In genomic region chr3:71211083-71211482, GRCh38 we compare ENCODE assay signal across 12 cellular contexts.
A peak's percentile ranks its signal among the peaks of the same experiment; 100 is the strongest.
DNase-seq lines count a peak whose midpoint lies in the region; ATAC-seq and TF ChIP-seq lines count a peak whose summit lies in the region.
"Had no signal": no experiment of that assay in that cellular context is flagged by ENCODE, and none has a peak within 500 bp of the region (broad histone marks: within the 10 kb centered on the region; RNA-seq: fewer than 3 reads in every experiment).

No MANE protein-coding gene starts in this region.

- peak overlapping the region; percentile 73 for H3K27ac Mint-ChIP-seq in activated CD4-positive, alpha-beta T cell treated with anti-CD3 and anti-CD28 coated beads for 36 hours
- H3K27ac Mint-ChIP-seq in naive B cell, result peak overlapping the region; percentile 39 to 81 (median 62)
- peak overlapping the region in 1 of 8 donors; percentile 55 for H3K27ac Mint-ChIP-seq in CD8-positive, alpha-beta memory T cell

- POLR2A ChIA-PET in activated CD4-positive, alpha-beta T cell treated with anti-CD3 and anti-CD28 coated beads for 36 hours (lab: Charles Lee), result no interaction called here
- POLR2A ChIA-PET in CD8-positive, alpha-beta memory T cell (lab: Charles Lee), result no interaction called here

- H3K4me1 Mint-ChIP-seq in activated CD4-positive, alpha-beta T cell treated with anti-CD3 and anti-CD28 coated beads for 36 hours, result peaks cover 86% of the 10 kb centered on the region
- peaks cover 54 to 90% (median 88%) of the 10 kb centered on the region in 3 donors for H3K4me1 Mint-ChIP-seq in naive B cell
- peaks cover 36 to 87% (median 79%) of the 10 kb centered on the region in 3 donors for H3K4me1 Mint-ChIP-seq in CD8-positive, alpha-beta memory T cell

- no peaks in the 10 kb centered on the region for H3K27me3 ChIP-seq in tibial artery
- H3K27me3 ChIP-seq in CD8-positive, alpha-beta memory T cell (ENCODE audit: insufficient read depth, low read length, poor library complexity, severe bottlenecking), result no peaks in the 10 kb centered on the region

- H3K27ac ChIP-seq in coronary artery, result peak overlapping the region; percentile 55 to 84
- H3K27ac ChIP-seq in tibial artery, result peak overlapping the region; percentile 84 to 87
- no peak overlapping the region for H3K27ac ChIP-seq in CD8-positive, alpha-beta memory T cell (ENCODE audit: low read depth, low read length)

- no peak for TF ChIP-seq CTCF in coronary artery (IDR thresholded peaks at IDR 0.05)
- no peak for TF ChIP-seq CTCF in tibial artery (IDR thresholded peaks at IDR 0.05)

- CTCF ChIA-PET in activated CD4-positive, alpha-beta T cell treated with anti-CD3 and anti-CD28 coated beads for 36 hours (lab: Charles Lee), result interaction anchor here (0.7 to 2.8 kb wide), 5 partner anchors 9 to 92 kb away, joined by 3 to 11 read pairs (median 5); no protein-coding TSS in a partner anchor
- CTCF ChIA-PET in CD8-positive, alpha-beta memory T cell (lab: Charles Lee), result no interaction called here

- H3K9me3 ChIP-seq in tibial artery, result no peaks in the 10 kb centered on the region
- H3K9me3 ChIP-seq in CD8-positive, alpha-beta memory T cell (ENCODE audit: low read length), result no peaks in the 10 kb centered on the region

- peaks cover 23% of the 10 kb centered on the region for H3K36me3 Mint-ChIP-seq in activated CD4-positive, alpha-beta T cell treated with anti-CD3 and anti-CD28 coated beads for 36 hours (ENCODE audit: low read depth)
- H3K36me3 Mint-ChIP-seq in naive B cell, result peaks cover 0 to 7% of the 10 kb centered on the region in 2 donors
- peaks cover 0 to 13% (median 9%) of the 10 kb centered on the region in 3 donors for H3K36me3 Mint-ChIP-seq in CD8-positive, alpha-beta memory T cell

- H3K4me3 Mint-ChIP-seq in activated CD4-positive, alpha-beta T cell treated with anti-CD3 and anti-CD28 coated beads for 36 hours, result no peak overlapping the region
- peak overlapping the region in 1 of 8 donors; percentile 13 for H3K4me3 Mint-ChIP-seq in naive B cell
- H3K4me3 Mint-ChIP-seq in CD8-positive, alpha-beta memory T cell, result peak overlapping the region in 1 of 7 donors; percentile 23

- peaks cover 1% of the 10 kb centered on the region for H3K9me3 Mint-ChIP-seq in activated CD4-positive, alpha-beta T cell treated with anti-CD3 and anti-CD28 coated beads for 36 hours (ENCODE audit: low read depth)
- no peaks in the 10 kb centered on the region for H3K9me3 Mint-ChIP-seq in naive B cell
- no peaks in the 10 kb centered on the region for H3K9me3 Mint-ChIP-seq in CD8-positive, alpha-beta memory T cell

- DNase-seq in activated CD4-positive, alpha-beta T cell treated with anti-CD3 and anti-CD28 coated beads for 36 hours, result no peak
- no peak for DNase-seq in activated CD4-positive, alpha-beta T cell treated with anti-CD3 and anti-CD28 coated beads, Interleukin-2, amount 50 U/mL, for 1 hour
- DNase-seq in coronary artery (ENCODE audit: low spot score), result no peak
- DNase-seq in naive B cell, result no peak
- peak; percentile 70 to 78 for DNase-seq in tibial artery
- DNase-seq in CD8-positive, alpha-beta memory T cell, result no peak
- DNase-seq: GOT3; kidney; NCI-H146; stimulated activated naive CD4-positive, alpha-beta T cell had no signal

- no peak overlapping the region for H3K4me3 ChIP-seq in coronary artery
- H3K4me3 ChIP-seq in tibial artery, result no peak overlapping the region
- H3K4me3 ChIP-seq in CD8-positive, alpha-beta memory T cell (ENCODE audit: low read length), result no peak overlapping the region

- no peaks in the 10 kb centered on the region for H3K36me3 ChIP-seq in tibial artery
- H3K36me3 ChIP-seq in CD8-positive, alpha-beta memory T cell (ENCODE audit: insufficient read depth, low read length), result no peaks in the 10 kb centered on the region

- intact Hi-C loops in activated CD4-positive, alpha-beta T cell treated with anti-CD3 and anti-CD28 coated beads for 36 hours (cut with DNase I, micrococcal nuclease), result no loop called here
- intact Hi-C loops in tibial artery (cut with DNase I; ENCODE audit: low total_unique reads), result no loop called here

- H3K27me3 Mint-ChIP-seq in activated CD4-positive, alpha-beta T cell treated with anti-CD3 and anti-CD28 coated beads for 36 hours, result no peaks in the 10 kb centered on the region
- H3K27me3 Mint-ChIP-seq in naive B cell, result no peaks in the 10 kb centered on the region
- H3K27me3 Mint-ChIP-seq in CD8-positive, alpha-beta memory T cell, result no peaks in the 10 kb centered on the region

- peaks cover 0 to 63% (median 30%) of the 10 kb centered on the region in 4 donors for H3K4me1 ChIP-seq in tibial artery
- peaks cover 56% of the 10 kb centered on the region for H3K4me1 ChIP-seq in CD8-positive, alpha-beta memory T cell (ENCODE audit: insufficient read depth, low read length)

- no peak for ATAC-seq in activated CD4-positive, alpha-beta T cell treated with anti-CD3 and anti-CD28 coated beads for 36 hours
- ATAC-seq in naive B cell (ENCODE audit: low read depth in 2 of 2), result no peak
- ATAC-seq in HG03045 (IDR thresholded peaks at IDR 0.05; ENCODE audit: unreplicated experiment), result no peak
- no peak for ATAC-seq in GM19324 (IDR thresholded peaks at IDR 0.05; ENCODE audit: low FRiP score, unreplicated experiment)

Comparison
In these comparisons a context has a peak if more than half of its experiments do, and no peak if none do; other contexts are left out.
1. DNase-seq: peak in tibial artery (2 of 2); none in activated CD4-positive, alpha-beta T cell treated with anti-CD3 and anti-CD28 coated beads for 36 hours (single experiment), activated CD4-positive, alpha-beta T cell treated with anti-CD3 and anti-CD28 coated beads, Interleukin-2, amount 50 U/mL, for 1 hour (single experiment), coronary artery (single experiment), naive B cell (single experiment) and CD8-positive, alpha-beta memory T cell (0 of 5).